ENCODE assay signal across 8 cellular contexts in the genomic region with DNA sequence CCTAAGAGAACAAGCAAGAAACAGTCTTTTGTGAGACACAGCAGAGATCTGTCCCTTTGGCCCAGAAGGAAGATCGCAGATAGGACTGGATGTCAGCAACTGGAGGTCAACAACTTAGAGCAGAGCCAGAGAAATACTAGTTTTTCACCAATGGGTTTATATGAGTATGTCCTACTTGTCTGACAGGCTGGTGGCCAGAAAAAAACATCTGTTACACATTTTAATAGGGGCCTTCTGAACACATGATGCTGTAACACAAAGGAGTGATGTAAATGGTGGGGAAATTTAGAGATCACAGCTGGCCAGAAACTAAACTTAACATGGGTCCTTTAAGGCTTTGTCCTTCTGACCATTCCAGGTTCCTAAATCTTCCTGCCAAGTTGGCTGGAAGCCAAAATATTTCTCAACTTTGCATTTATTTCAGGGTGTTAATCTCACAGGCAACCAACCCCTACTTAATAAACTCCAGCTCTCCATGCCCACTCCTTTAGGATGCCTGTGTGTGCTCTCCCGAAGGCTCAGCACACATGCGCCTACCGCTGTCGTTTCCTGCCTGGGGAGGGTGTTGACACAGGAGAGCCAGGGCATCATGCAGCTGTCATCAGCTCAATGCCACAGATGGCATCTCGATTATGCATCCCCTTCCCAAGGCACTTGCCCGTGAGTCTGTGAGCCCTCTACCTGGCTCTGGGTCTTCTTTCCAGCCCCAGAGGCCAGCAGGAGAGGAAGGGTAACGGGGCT.
A peak's percentile ranks its signal among the peaks of the same experiment; 100 is the strongest.
DNase-seq lines count a peak whose midpoint lies in the region; ATAC-seq and TF ChIP-seq lines count a peak whose summit lies in the region.

No MANE protein-coding gene starts in this region.

- peaks cover 4% of the 10 kb centered on the region for H3K36me3 Mint-ChIP-seq in progenitor cell of endocrine pancreas (ENCODE audit: insufficient read depth)

- POLR2A ChIA-PET in PC-3 (lab: Charles Lee; ENCODE audit: unreplicated experiment), result no interaction called here
- POLR2A ChIA-PET in PC-9 (lab: Charles Lee; ENCODE audit: unreplicated experiment), result no interaction called here

- H4K20me1 ChIP-seq in PC-3 (ENCODE audit: low read length) (no peaks in the 10 kb centered on the region), PC-9 (ENCODE audit: insufficient read depth) (no peaks in the 10 kb centered on the region)

- BruUV-seq in PC-3 (replicated peaks; lab: Mats Ljungman, UMichigan) (no TSS peak), PC-9 (replicated peaks; lab: Mats Ljungman, UMichigan) (no TSS peak)

- H3K9me2 ChIP-seq in PC-3 (replicated peaks; ENCODE audit: low read length), result no peaks in the 10 kb centered on the region
- H3K9me2 ChIP-seq in PC-9 (ENCODE audit: insufficient read depth), result no peaks in the 10 kb centered on the region

- CTCF ChIA-PET in PC-3 (lab: Charles Lee), result no interaction called here
- CTCF ChIA-PET in PC-9 (lab: Charles Lee), result no interaction called here

- H3K9me3 ChIP-seq in PC-3 (ENCODE audit: low read length), result no peaks in the 10 kb centered on the region
- no peaks in the 10 kb centered on the region for H3K9me3 ChIP-seq in PC-9 (ENCODE audit: insufficient read depth, low read depth)

- no peak overlapping the region for H3K4me3 Mint-ChIP-seq in progenitor cell of endocrine pancreas (ENCODE audit: low read depth)

- H3K4me1 ChIP-seq in PC-3 (ENCODE audit: insufficient read depth, low read length) (peaks cover 6% of the 10 kb centered on the region), PC-9 (replicated peaks; ENCODE audit: insufficient read depth) (no peaks in the 10 kb centered on the region)

- no peaks in the 10 kb centered on the region for H3F3A ChIP-seq in PC-3 (ENCODE audit: low read length, unreplicated experiment)
- H3F3A ChIP-seq in PC-9 (ENCODE audit: insufficient read depth, low read depth), result no peaks in the 10 kb centered on the region

- H3K4me3 ChIP-seq in PC-3 (ENCODE audit: low read length) (no peak overlapping the region), fibroblast of villous mesenchyme (ENCODE audit: low read depth, low read length) (no peak overlapping the region), PC-9 (no peak overlapping the region)

- no peak overlapping the region for H3K9ac ChIP-seq in PC-3 (ENCODE audit: low read length)

- H3K27ac ChIP-seq in PC-3 (ENCODE audit: low read length) (no peak overlapping the region), PC-9 (no peak overlapping the region)

- no peaks in the 10 kb centered on the region for H3K27me3 Mint-ChIP-seq in progenitor cell of endocrine pancreas

- H3K27me3 ChIP-seq in PC-3 (ENCODE audit: low read length) (no peaks in the 10 kb centered on the region), PC-9 (ENCODE audit: insufficient read depth, low read depth) (no peaks in the 10 kb centered on the region)

- H3K36me3 ChIP-seq in PC-3 (ENCODE audit: low read depth, low read length) (no peaks in the 10 kb centered on the region), PC-9 (ENCODE audit: low read depth) (no peaks in the 10 kb centered on the region)

- peaks cover 7% of the 10 kb centered on the region for H3K9me3 Mint-ChIP-seq in progenitor cell of endocrine pancreas (ENCODE audit: low read depth)

- DNase-seq in DMS 273 treated with DMSO at 0.1 percent for 48 hours (lab: John Stamatoyannopoulos, UW) (peak; percentile 51), PC-3 (peak; percentile 25), fibroblast of villous mesenchyme (ENCODE audit: low read depth) (peak; percentile 94), progenitor cell of endocrine pancreas (ENCODE audit: low spot score, unreplicated experiment) (no peak), PC-9 (no peak)
- no peak for DNase-seq in activated effector memory CD4-positive, alpha-beta T cell treated with Interleukin-2 at 50 U/mL for 16 hours
- DNase-seq in stimulated activated CD4-positive, alpha-beta T cell treated with anti-CD3 and anti-CD28 coated beads, Interleukin-12 subunit alpha, Interleukin-12 subunit beta, amount 100 ng/mL, for 4 hours, result no peak

- no peak overlapping the region for H2AFZ ChIP-seq in PC-3 (ENCODE audit: low read length)
- no peak overlapping the region for H2AFZ ChIP-seq in PC-9

- ATAC-seq in PC-3 (no peak), GM18858 (IDR thresholded peaks at IDR 0.05; ENCODE audit: unreplicated experiment) (no peak)

- TF ChIP-seq CTCF in PC-3 (conservative IDR thresholded peaks at IDR 0.05; ENCODE audit: low read depth, low read length) (no peak), fibroblast of villous mesenchyme (IDR thresholded peaks at IDR 0.05; ENCODE audit: insufficient read depth, low read depth, low read length) (no peak), progenitor cell of endocrine pancreas (IDR thresholded peaks at IDR 0.05; ENCODE audit: unreplicated experiment) (no peak), PC-9 (conservative IDR thresholded peaks at IDR 0.05) (no peak)

- peaks cover 45% of the 10 kb centered on the region for H3K4me1 Mint-ChIP-seq in progenitor cell of endocrine pancreas (ENCODE audit: low read depth)

- H3K4me2 ChIP-seq in PC-3 (ENCODE audit: low read length) (no peak overlapping the region), PC-9 (no peak overlapping the region)

- intact Hi-C loops in PC-3 (cut with micrococcal nuclease) (loop anchor here (1.0 to 5.0 kb wide), 7 partner anchors 87 to 1220 kb away; no protein-coding TSS in a partner anchor), PC-9 (cut with micrococcal nuclease; ENCODE audit: unreplicated experiment) (loop anchor here (10.0 kb wide), 1 partner anchor 1225 kb away; no protein-coding TSS in a partner anchor)

- H3K79me2 ChIP-seq in PC-3 (ENCODE audit: low read length) (no peaks in the 10 kb centered on the region), PC-9 (ENCODE audit: low read depth) (no peaks in the 10 kb centered on the region)

- H3K27ac Mint-ChIP-seq in progenitor cell of endocrine pancreas, result peak overlapping the region; percentile 87

Comparison
In these comparisons a context has a peak if more than half of its experiments do, and no peak if none do; other contexts are left out.
1. DNase-seq: peak in DMS 273 treated with DMSO at 0.1 percent for 48 hours (single experiment), PC-3 (single experiment) and fibroblast of villous mesenchyme (single experiment); none in progenitor cell of endocrine pancreas (single experiment), PC-9 (0 of 2), activated effector memory CD4-positive, alpha-beta T cell treated with Interleukin-2 at 50 U/mL for 16 hours (single experiment) and stimulated activated CD4-positive, alpha-beta T cell treated with anti-CD3 and anti-CD28 coated beads, Interleukin-12 subunit alpha, Interleukin-12 subunit beta, amount 100 ng/mL, for 4 hours (single experiment).